8 cellular contexts compared by ENCODE assay signal in genomic region chr12:117189725-117190209, GRCh38. TPM values are rescaled to one million over a fixed set of nuclear protein-coding genes. Genes with fewer than 3 reads are reported as not detected.
DNase-seq lines count a peak whose midpoint lies in the region; ATAC-seq, FAIRE-seq and TF ChIP-seq lines count a peak whose summit lies in the region.

No MANE protein-coding gene starts in this region.

- H3K79me2 ChIP-seq in SK-N-SH (ENCODE audit: insufficient read depth) (peaks cover 37% of the 10 kb centered on the region), astrocyte (ENCODE audit: insufficient read depth, low read length) (peaks cover 36% of the 10 kb centered on the region)

- H3K4me1 Mint-ChIP-seq in astrocyte (ENCODE audit: low read depth, unreplicated experiment), result peaks cover 2% of the 10 kb centered on the region

- no peaks in the 10 kb centered on the region for H3K9me3 ChIP-seq in SK-N-SH
- no peaks in the 10 kb centered on the region for H3K9me3 ChIP-seq in astrocyte (ENCODE audit: insufficient read depth, low read depth, low read length)
- no peaks in the 10 kb centered on the region for H3K9me3 ChIP-seq in iPS DF 6.9 (ENCODE audit: control insufficient read depth, insufficient read depth, low read length)
- H3K9me3 ChIP-seq in sigmoid colon, result no peaks in the 10 kb centered on the region

- H3K27ac ChIP-seq in C4-2B (peak overlapping the region; percentile 90), SK-N-SH (ENCODE audit: low read depth in 2 of 2, low read length in 1 of 2) (peak overlapping the region in 1 of 2 experiments; percentile 61; a peak in 1 of 4 replicates), astrocyte (ENCODE audit: low read depth, low read length) (peak overlapping the region; percentile 73), iPS DF 6.9 (ENCODE audit: low read length) (no peak overlapping the region), sigmoid colon (peak overlapping the region; percentile 77 to 84 (median 81))

- no peak for TF ChIP-seq RAD21 in SK-N-SH (IDR thresholded peaks at IDR 0.05; ENCODE audit: low read length)

- H4K20me1 ChIP-seq in SK-N-SH (ENCODE audit: insufficient read depth) (no peaks in the 10 kb centered on the region), astrocyte (ENCODE audit: insufficient read depth, low read length) (peaks cover 21% of the 10 kb centered on the region)

- H3K9ac ChIP-seq in SK-N-SH (peak overlapping the region; percentile 69), astrocyte (ENCODE audit: low read length) (peak overlapping the region; percentile 81)

- H3K27ac Mint-ChIP-seq in astrocyte (ENCODE audit: unreplicated experiment), result peak overlapping the region; percentile 49

- TF ChIP-seq CTCF in C4-2B (conservative IDR thresholded peaks at IDR 0.05) (no peak), SK-N-SH (IDR thresholded peaks at IDR 0.05) (no peak), astrocyte (IDR thresholded peaks at IDR 0.05; ENCODE audit: insufficient read depth, low read depth, low read length) (no peak), sigmoid colon (IDR thresholded peaks at IDR 0.05) (no peak)

- DNase-seq in SK-N-SH (peak; percentile 81), astrocyte (ENCODE audit: low read depth) (peak; percentile 12), iPS DF 6.9 (ENCODE audit: low read depth, low spot score) (no peak), sigmoid colon (peak; percentile 71), GF-D8 (lab: John Stamatoyannopoulos, UW) (no peak)

- peak; percentile 45 for ATAC-seq in GM19324 (IDR thresholded peaks at IDR 0.05; ENCODE audit: low FRiP score, unreplicated experiment)
- ATAC-seq in HG03342 (IDR thresholded peaks at IDR 0.05; ENCODE audit: unreplicated experiment), result peak; percentile 40

- H3K4me3 Mint-ChIP-seq in astrocyte (ENCODE audit: unreplicated experiment), result peak overlapping the region; percentile 87

- peaks cover 1% of the 10 kb centered on the region for H3K36me3 Mint-ChIP-seq in astrocyte (ENCODE audit: low read depth, unreplicated experiment)

- WGBS in SK-N-SH (ENCODE audit: low lambda C conversion rate), result under 1% methylated on average over 13 of the region's 52 CpGs
- WGBS in iPS DF 6.9 (ENCODE audit: insufficient coverage, insufficient read length), result no CpG with 5 or more reads among the region's 52 CpGs
- 1% methylated on average over 52 of the region's 52 CpGs for WGBS in sigmoid colon, 2 donors

- peaks cover 4% of the 10 kb centered on the region for H3F3A ChIP-seq in SK-N-SH (replicated peaks; ENCODE audit: insufficient read depth)

- peak overlapping the region; percentile 72 for H2AFZ ChIP-seq in SK-N-SH (ENCODE audit: low read depth)
- H2AFZ ChIP-seq in astrocyte (ENCODE audit: low read depth, low read length), result peak overlapping the region; percentile 99

- H3K4me2 ChIP-seq in SK-N-SH (peak overlapping the region; percentile 74), astrocyte (ENCODE audit: low read length) (peak overlapping the region; percentile 97)

- POLR2A ChIA-PET in SK-N-SH (lab: Yijun Ruan, JAX), result interaction anchor here (1.1 kb wide), 1 partner anchor 9 kb away, joined by 4 read pairs; no protein-coding TSS in a partner anchor

- intact Hi-C loops in sigmoid colon (cut with DNase I), result loop anchor here (5.0 kb wide), 1 partner anchor 372 kb away; no protein-coding TSS in a partner anchor

- TF ChIP-seq EP300 in SK-N-SH (IDR thresholded peaks at IDR 0.05; ENCODE audit: borderline replicate concordance in 1 of 2, low read depth in 1 of 2, low read length in 1 of 2), result no peak
- TF ChIP-seq EP300 in sigmoid colon (IDR thresholded peaks at IDR 0.05), result no peak

- H3K4me3 ChIP-seq in SK-N-SH (ENCODE audit: low read depth in 2 of 2, low read length in 1 of 2) (peak overlapping the region; percentile 70 to 78), astrocyte (ENCODE audit: insufficient read depth, low read depth, low read length) (peak overlapping the region; percentile 81), iPS DF 6.9 (ENCODE audit: low read length) (peak overlapping the region; percentile 97), sigmoid colon (peak overlapping the region; percentile 75 to 92 (median 82))

- no peak for TF ChIP-seq POLR2A in sigmoid colon (IDR thresholded peaks at IDR 0.05)

- H3K4me1 ChIP-seq in SK-N-SH (ENCODE audit: control insufficient read depth in 1 of 2, insufficient read depth in 2 of 2, low read depth in 1 of 2, low read length in 1 of 2) (peaks cover 4 to 10% of the 10 kb centered on the region in 2 experiments; a peak in 3 of 4 replicates), astrocyte (ENCODE audit: insufficient read depth, low read length) (peaks cover 9% of the 10 kb centered on the region), iPS DF 6.9 (ENCODE audit: control insufficient read depth, insufficient read depth, low read length) (peaks cover 3% of the 10 kb centered on the region; the same call in 1 of the 2 replicates), sigmoid colon (peaks cover 0 to 18% (median 16%) of the 10 kb centered on the region in 4 donors)

- H3K9me2 ChIP-seq in SK-N-SH, result no peaks in the 10 kb centered on the region

- H3K27me3 ChIP-seq in SK-N-SH (ENCODE audit: insufficient read depth) (no peaks in the 10 kb centered on the region), astrocyte (ENCODE audit: insufficient read depth, low read length) (no peaks in the 10 kb centered on the region), iPS DF 6.9 (ENCODE audit: control insufficient read depth, insufficient read depth, low read length) (no peaks in the 10 kb centered on the region; the same call in 1 of the 2 replicates), sigmoid colon (no peaks in the 10 kb centered on the region)

- peaks cover 13 to 17% of the 10 kb centered on the region in 2 experiments for H3K36me3 ChIP-seq in SK-N-SH (replicated peaks in 1 of 2; ENCODE audit: control insufficient read depth in 1 of 2, insufficient read depth in 2 of 2, low read length in 1 of 2)
- H3K36me3 ChIP-seq in astrocyte (ENCODE audit: insufficient read depth, low read length), result peaks cover 9% of the 10 kb centered on the region
- H3K36me3 ChIP-seq in iPS DF 6.9 (ENCODE audit: control insufficient read depth, insufficient read depth, low read length), result no peaks in the 10 kb centered on the region; the same call in 1 of the 2 replicates
- H3K36me3 ChIP-seq in sigmoid colon, result peaks cover 0 to 21% (median 1%) of the 10 kb centered on the region in 4 donors

- H3K9me3 Mint-ChIP-seq in astrocyte (ENCODE audit: unreplicated experiment), result no peaks in the 10 kb centered on the region

- FAIRE-seq in astrocyte (lab: Jason Lieb, UNC), result no peak

- H3K27me3 Mint-ChIP-seq in astrocyte (ENCODE audit: low read depth, unreplicated experiment), result no peaks in the 10 kb centered on the region

- CTCF ChIA-PET in SK-N-SH (lab: Yijun Ruan, JAX), result no interaction called here

TF ChIP-seq in SK-N-SH, 30 proteins besides CTCF, POLR2A, EP300 and RAD21:
- TF ChIP-seq, protein P1, sequence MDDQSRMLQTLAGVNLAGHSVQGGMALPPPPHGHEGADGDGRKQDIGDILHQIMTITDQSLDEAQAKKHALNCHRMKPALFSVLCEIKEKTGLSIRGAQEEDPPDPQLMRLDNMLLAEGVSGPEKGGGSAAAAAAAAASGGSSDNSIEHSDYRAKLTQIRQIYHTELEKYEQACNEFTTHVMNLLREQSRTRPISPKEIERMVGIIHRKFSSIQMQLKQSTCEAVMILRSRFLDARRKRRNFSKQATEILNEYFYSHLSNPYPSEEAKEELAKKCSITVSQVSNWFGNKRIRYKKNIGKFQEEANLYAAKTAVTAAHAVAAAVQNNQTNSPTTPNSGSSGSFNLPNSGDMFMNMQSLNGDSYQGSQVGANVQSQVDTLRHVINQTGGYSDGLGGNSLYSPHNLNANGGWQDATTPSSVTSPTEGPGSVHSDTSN (IDR thresholded peaks at IDR 0.05), result no peak
TF ChIP-seq in SK-N-SH: peak in this region for 0.

RNA-seq across cellular contexts. Expression of gene FBXO21, which starts 0.5 kb away (rescaled TPM):
- polyA plus RNA-seq in SK-N-SH (2012; rRNA removed), result 44.2 and 51.1 TPM in 2 replicates
- polyA plus RNA-seq in SK-N-SH (2012; cell fraction: cytosol; rRNA removed), result 16.7 and 39.1 TPM in 2 replicates
- polyA plus RNA-seq in SK-N-SH (2012; cell fraction: nucleus; rRNA removed), result 31.9 and 44.2 TPM in 2 replicates
- total RNA-seq in astrocyte, result 30.8 and 32.0 TPM in 2 replicates
- total RNA-seq in sigmoid colon, result 100 to 1,000 TPM in 2 of 4 donors, 10 to 100 TPM in 2; 40.7 to 134 (median 97.2) TPM
- 10 to 100 TPM in 1 of 3 donors, 1 to 10 TPM in 2; 6.6 to 14.5 (median 7.9) TPM for polyA plus RNA-seq in sigmoid colon

Comparison
In these comparisons a context has a peak if more than half of its experiments do, and no peak if none do; other contexts are left out.
1. DNase-seq: peak in SK-N-SH (single experiment), astrocyte (single experiment) and sigmoid colon (single experiment); none in iPS DF 6.9 (single experiment) and GF-D8 (single experiment).
2. Peak in every context shown above with its lines, with median percentiles within 50 percentile points of each other: H3K4me3 ChIP-seq.